ENCODE assay signal across 25 cellular contexts in the genomic region with DNA sequence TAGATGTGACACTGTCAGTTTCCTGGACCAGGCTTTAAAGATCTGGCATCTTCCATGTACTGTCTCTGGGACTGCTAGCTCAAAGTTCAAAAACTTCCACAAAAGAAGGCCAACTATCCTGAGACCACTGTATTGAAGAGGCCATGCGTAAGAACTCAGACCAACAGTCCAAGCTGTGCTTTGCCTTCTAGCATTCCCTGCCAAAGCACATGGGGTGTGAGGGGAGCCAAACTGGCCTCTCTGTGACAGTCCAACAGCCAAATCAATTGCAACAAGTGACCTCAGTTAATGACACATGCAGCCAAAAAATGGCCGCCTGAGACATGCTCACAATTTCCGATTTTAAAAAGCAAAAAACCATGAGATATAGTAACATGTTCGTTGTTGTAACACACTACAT.
"Had no signal": no experiment of that assay in that cellular context is flagged by ENCODE, and none has a peak within 500 bp of the region (broad histone marks: within the 10 kb centered on the region; RNA-seq: fewer than 3 reads in every experiment).

No MANE protein-coding gene starts in this region.

- H3K27ac ChIP-seq: adrenal gland, ascending aorta, cardiac muscle cell, esophagus muscularis mucosa, foreskin keratinocyte, sigmoid colon, thoracic aorta, uterus, VCaP had no signal

- H3K4me1 Mint-ChIP-seq: activated naive CD8-positive, alpha-beta T cell treated with anti-CD3 and anti-CD28 coated beads for 36 hours; brain; endodermal cell; mesothelial cell of epicardium; naive thymus-derived CD4-positive, alpha-beta T cell; stimulated activated effector memory CD8-positive, alpha-beta T cell treated with anti-CD3 and anti-CD28 coated beads, Interleukin-12 subunit alpha, Interleukin-12 subunit beta, amount 100 ng/mL, for 72 hours had no signal

- H3K9me3 Mint-ChIP-seq: activated naive CD8-positive, alpha-beta T cell treated with anti-CD3 and anti-CD28 coated beads for 36 hours; brain; endodermal cell; mesothelial cell of epicardium; type B pancreatic cell had no signal

- DNase-seq: activated CD4-positive, alpha-beta T cell treated with anti-CD3 and anti-CD28 coated beads for 4 hours; activated CD4-positive, alpha-beta T cell treated with anti-CD3 and anti-CD28 coated beads, Interleukin-2, amount 50 U/mL, for 48 hours; activated CD8-positive, alpha-beta memory T cell treated with anti-CD3 and anti-CD28 coated beads for 24 hours; activated effector memory CD4-positive, alpha-beta T cell treated with Interleukin-2 at 50 U/mL for 16 hours; activated naive CD4-positive, alpha-beta T cell treated with Interleukin-2 at 50 U/mL for 16 hours; activated naive CD8-positive, alpha-beta T cell treated with anti-CD3 and anti-CD28 coated beads for 36 hours; adrenal gland; endodermal cell; foreskin keratinocyte; mammary epithelial cell; naive thymus-derived CD4-positive, alpha-beta T cell; sigmoid colon; small intestine; stimulated activated CD4-positive, alpha-beta T cell treated with anti-CD3 and anti-CD28 coated beads, Interleukin-4, amount 100 ng/mL, for 24 hours; uterus had no signal

- H3K4me1 ChIP-seq: adrenal gland, ascending aorta, esophagus muscularis mucosa, foreskin keratinocyte, sigmoid colon, uterus had no signal

- H3K4me3 ChIP-seq: adrenal gland, ascending aorta, cardiac muscle cell, esophagus muscularis mucosa, sigmoid colon, thoracic aorta, uterus had no signal

- H3K9me3 ChIP-seq: adrenal gland, ascending aorta, esophagus muscularis mucosa, sigmoid colon, thoracic aorta, uterus had no signal

- H3K27ac Mint-ChIP-seq: activated naive CD8-positive, alpha-beta T cell treated with anti-CD3 and anti-CD28 coated beads for 36 hours; brain; endodermal cell; mesothelial cell of epicardium; naive thymus-derived CD4-positive, alpha-beta T cell; stimulated activated effector memory CD8-positive, alpha-beta T cell treated with anti-CD3 and anti-CD28 coated beads, Interleukin-12 subunit alpha, Interleukin-12 subunit beta, amount 100 ng/mL, for 72 hours; stimulated activated naive CD8-positive, alpha-beta T cell treated with anti-CD3 and anti-CD28 coated beads, Interleukin-15, Interleukin-2, amounts not matched to agents 100 ng/mL and 50 ng/mL, for 24 hours; type B pancreatic cell had no signal

- H3K27me3 ChIP-seq: adrenal gland, ascending aorta, cardiac muscle cell, esophagus muscularis mucosa, foreskin keratinocyte, sigmoid colon, uterus had no signal

- H3K27me3 Mint-ChIP-seq: activated naive CD8-positive, alpha-beta T cell treated with anti-CD3 and anti-CD28 coated beads for 36 hours; brain; naive thymus-derived CD4-positive, alpha-beta T cell; stimulated activated naive CD8-positive, alpha-beta T cell treated with anti-CD3 and anti-CD28 coated beads, Interleukin-15, Interleukin-2, amounts not matched to agents 100 ng/mL and 50 ng/mL, for 24 hours; type B pancreatic cell had no signal

- H3K36me3 ChIP-seq: adrenal gland, ascending aorta, cardiac muscle cell, esophagus muscularis mucosa, sigmoid colon, thoracic aorta, uterus had no signal

- H3K4me3 Mint-ChIP-seq: activated naive CD8-positive, alpha-beta T cell treated with anti-CD3 and anti-CD28 coated beads for 36 hours; brain; endodermal cell; mesothelial cell of epicardium; naive thymus-derived CD4-positive, alpha-beta T cell; stimulated activated effector memory CD8-positive, alpha-beta T cell treated with anti-CD3 and anti-CD28 coated beads, Interleukin-12 subunit alpha, Interleukin-12 subunit beta, amount 100 ng/mL, for 72 hours; stimulated activated naive CD8-positive, alpha-beta T cell treated with anti-CD3 and anti-CD28 coated beads, Interleukin-15, Interleukin-2, amounts not matched to agents 100 ng/mL and 50 ng/mL, for 24 hours; type B pancreatic cell had no signal

- H3K36me3 Mint-ChIP-seq: activated naive CD8-positive, alpha-beta T cell treated with anti-CD3 and anti-CD28 coated beads for 36 hours; brain; mesothelial cell of epicardium; naive thymus-derived CD4-positive, alpha-beta T cell; stimulated activated effector memory CD8-positive, alpha-beta T cell treated with anti-CD3 and anti-CD28 coated beads, Interleukin-12 subunit alpha, Interleukin-12 subunit beta, amount 100 ng/mL, for 72 hours; type B pancreatic cell had no signal

- ATAC-seq: foreskin keratinocyte; naive thymus-derived CD4-positive, alpha-beta T cell; stimulated activated effector memory CD8-positive, alpha-beta T cell treated with anti-CD3 and anti-CD28 coated beads, Interleukin-12 subunit alpha, Interleukin-12 subunit beta, amount 100 ng/mL, for 72 hours had no signal
